In genomic region chr2:201854841-201855240, GRCh38 we compare ENCODE assay signal across 1 cellular context.
TF ChIP-seq lines count a peak whose summit lies in the region.

No MANE protein-coding gene starts in this region.

TF ChIP-seq in HCT116, 20 proteins besides CTCF, POLR2A, EP300 and RAD21 (continued from another document):
- no peak for TF ChIP-seq REST (IDR thresholded peaks at IDR 0.05; ENCODE audit: low read depth)
- TF ChIP-seq MAX (IDR thresholded peaks at IDR 0.05): no peak
- TF ChIP-seq ZFX (IDR thresholded peaks at IDR 0.05): no peak
- no peak for TF ChIP-seq EGR1 (IDR thresholded peaks at IDR 0.05; ENCODE audit: low read depth)
- TF ChIP-seq JUND (IDR thresholded peaks at IDR 0.05): no peak
- TF ChIP-seq ELF1 (IDR thresholded peaks at IDR 0.05; ENCODE audit: borderline replicate concordance, low read depth): no peak
